ENCODE assay signal across 14 cellular contexts in genomic region chr16:8853150-8853549, GRCh38. TPM values are rescaled to one million over a fixed set of nuclear protein-coding genes. Genes with fewer than 3 reads are reported as not detected.
DNase-seq lines count a peak whose midpoint lies in the region; ATAC-seq and TF ChIP-seq lines count a peak whose summit lies in the region.
"Had no signal": no experiment of that assay in that cellular context is flagged by ENCODE, and none has a peak within 500 bp of the region (broad histone marks: within the 10 kb centered on the region; RNA-seq: fewer than 3 reads in every experiment).

No MANE protein-coding gene starts in this region.

- peak; percentile 33 for DNase-seq in H7
- DNase-seq in SK-N-MC (ENCODE audit: low read depth, low spot score), result no peak
- no peak for DNase-seq in epithelial cell of prostate (ENCODE audit: low read depth, low spot score)
- DNase-seq: DMS153; foreskin melanocyte; NCI-H446 treated with DMSO at 0.1 percent for 48 hours; stimulated activated CD4-positive, alpha-beta T cell treated with anti-CD3 and anti-CD28 coated beads, Interleukin-2, amount 100 ng/mL, for 48 hours had no signal

- H3K9ac ChIP-seq in SK-N-MC (ENCODE audit: insufficient read length) (no peak overlapping the region), parathyroid adenoma (no peak overlapping the region)

- H3K79me2 ChIP-seq in parathyroid adenoma, result no peaks in the 10 kb centered on the region

- H3K27ac ChIP-seq in SK-N-MC, result peak overlapping the region; percentile 54
- peak overlapping the region; percentile 88 for H3K27ac ChIP-seq in epithelial cell of prostate
- H3K27ac ChIP-seq in parathyroid adenoma, result peak overlapping the region; percentile 30
- H3K27ac ChIP-seq: ovary had no signal

- no peaks in the 10 kb centered on the region for H3K4me1 ChIP-seq in parathyroid adenoma

- H3K4me3 ChIP-seq in H7 (ENCODE audit: insufficient read depth, low read depth, low read length) (no peak overlapping the region), SK-N-MC (no peak overlapping the region), parathyroid adenoma (ENCODE audit: low read depth, low read length) (no peak overlapping the region)
- H3K4me3 ChIP-seq: coronary artery, ovary had no signal

- TF ChIP-seq CTCF in parathyroid adenoma (IDR thresholded peaks at IDR 0.05), result no peak

- ATAC-seq in GM21619 (IDR thresholded peaks at IDR 0.05; ENCODE audit: unreplicated experiment), result no peak
- no peak for ATAC-seq in GM19397 (IDR thresholded peaks at IDR 0.05; ENCODE audit: unreplicated experiment)
- no peak for ATAC-seq in GM18520 (IDR thresholded peaks at IDR 0.05; ENCODE audit: unreplicated experiment)

- no peak overlapping the region for H3K4me2 ChIP-seq in parathyroid adenoma (ENCODE audit: low read length)

- H2AFZ ChIP-seq in parathyroid adenoma, result no peak overlapping the region

- H3K36me3 ChIP-seq in H7 (replicated peaks; ENCODE audit: control insufficient read depth, insufficient read depth, low read length) (peaks cover 35% of the 10 kb centered on the region), SK-N-MC (ENCODE audit: insufficient read depth, low read length) (peaks cover 83% of the 10 kb centered on the region), parathyroid adenoma (ENCODE audit: control insufficient read depth, insufficient read depth, low read length) (no peaks in the 10 kb centered on the region)
- H3K36me3 ChIP-seq: ovary had no signal

- no peaks in the 10 kb centered on the region for H3K9me3 ChIP-seq in SK-N-MC (ENCODE audit: low read depth, low read length)
- no peaks in the 10 kb centered on the region for H3K9me3 ChIP-seq in parathyroid adenoma (ENCODE audit: control insufficient read depth, low read length)
- H3K9me3 ChIP-seq: ovary had no signal

- H3K27me3 ChIP-seq in H7 (ENCODE audit: control insufficient read depth, insufficient read depth, low read length) (no peaks in the 10 kb centered on the region), parathyroid adenoma (ENCODE audit: control insufficient read depth, insufficient read depth, low read length) (no peaks in the 10 kb centered on the region)
- H3K27me3 ChIP-seq: ovary had no signal

RNA-seq across cellular contexts. Expression of gene CARHSP1, which starts 15.7 kb away (rescaled TPM):
- total RNA-seq in H7 (2014; rRNA removed; shearing (Covaris generic)), result 324 and 345 TPM in 2 replicates

RNA-seq across cellular contexts. Expression of gene LITAFD, which starts 29.0 kb away (rescaled TPM):
- total RNA-seq in H7 (2014; rRNA removed; shearing (Covaris generic)), result not detected in 2 replicates
- total RNA-seq: M059J, ovary had no signal

RNA-seq across cellular contexts. Expression of gene PMM2, which starts 55.5 kb away (rescaled TPM):
- 36.5 and 49.1 TPM in 2 replicates for total RNA-seq in H7 (2014; rRNA removed; shearing (Covaris generic))

RNA-seq across cellular contexts. Expression of gene TMEM186, which starts 55.7 kb away (rescaled TPM):
- 8.2 and 12.1 TPM in 2 replicates for total RNA-seq in H7 (2014; rRNA removed; shearing (Covaris generic))

Comparison
In these comparisons a context has a peak if more than half of its experiments do, and no peak if none do; other contexts are left out.
1. H3K27ac ChIP-seq: peak in every context shown above with its lines; median percentile 88 in epithelial cell of prostate; 54 in SK-N-MC; 30 in parathyroid adenoma.